Comparison of ENCODE assay signal across 14 cellular contexts in genomic region chr3:58064923-58065638, GRCh38. TPM values are rescaled to one million over a fixed set of nuclear protein-coding genes. Genes with fewer than 3 reads are reported as not detected.
DNase-seq lines count a peak whose midpoint lies in the region; ATAC-seq, FAIRE-seq and TF ChIP-seq lines count a peak whose summit lies in the region.
"Had no signal": no experiment of that assay in that cellular context is flagged by ENCODE, and none has a peak within 500 bp of the region (broad histone marks: within the 10 kb centered on the region; RNA-seq: fewer than 3 reads in every experiment).

No MANE protein-coding gene starts in this region.

- H3K4me1 ChIP-seq in A549 (peaks cover 99% of the 10 kb centered on the region), pancreas (peaks cover 33 to 41% (median 39%) of the 10 kb centered on the region in 3 donors)

- FAIRE-seq in A549 (lab: Jason Lieb, UNC) (no peak), HTR-8/SVneo (lab: Jason Lieb, UNC) (peak; percentile 36), pancreas (lab: Jason Lieb, UNC) (no peak)

- CTCF ChIA-PET in A549 (lab: Yijun Ruan, JAX), result interaction anchor here (1.1 to 1.8 kb wide), 3 partner anchors 29 to 56 kb away, joined by 3 to 5 read pairs (median 3); partner anchors contain the start of gene FLNB

- no peak overlapping the region for H3K4me3 ChIP-seq in A549
- H3K4me3 ChIP-seq in pancreas, result no peak overlapping the region
- H3K4me3 ChIP-seq: left ventricle myocardium inferior had no signal

- peak overlapping the region; percentile 79 for H3K4me2 ChIP-seq in A549

- no peak overlapping the region for H3K4me3 Mint-ChIP-seq in endothelial cell (ENCODE audit: unreplicated experiment)
- H3K4me3 Mint-ChIP-seq: activated naive CD8-positive, alpha-beta T cell treated with anti-CD3 and anti-CD28 coated beads, Interleukin-2, amount 10 ng/mL, durations not matched to agents 7 days and 5 days had no signal

- TF ChIP-seq RAD21 in A549 (conservative IDR thresholded peaks at IDR 0.05 in 1 of 2, IDR thresholded peaks at IDR 0.05 in 1 of 2), result no peak

- ATAC-seq in A549 (no peak; a peak in 1 of 6 replicates), pancreas (no peak), HG03571 (IDR thresholded peaks at IDR 0.05; ENCODE audit: unreplicated experiment) (no peak), HG02884 (IDR thresholded peaks at IDR 0.05; ENCODE audit: unreplicated experiment) (no peak)

- H3K9me3 Mint-ChIP-seq in endothelial cell (ENCODE audit: unreplicated experiment), result no peaks in the 10 kb centered on the region
- H3K9me3 Mint-ChIP-seq: activated naive CD8-positive, alpha-beta T cell treated with anti-CD3 and anti-CD28 coated beads, Interleukin-2, amount 10 ng/mL, durations not matched to agents 7 days and 5 days had no signal

- peaks cover 7% of the 10 kb centered on the region for H3K27me3 Mint-ChIP-seq in endothelial cell (ENCODE audit: unreplicated experiment)
- H3K27me3 Mint-ChIP-seq: activated naive CD8-positive, alpha-beta T cell treated with anti-CD3 and anti-CD28 coated beads, Interleukin-2, amount 10 ng/mL, durations not matched to agents 7 days and 5 days had no signal

- DNase-seq in A549 (ENCODE audit: low read depth in 1 of 2, low spot score in 1 of 2) (no peak), HTR-8/SVneo (ENCODE audit: insufficient read length, low spot score) (no peak), endothelial cell (ENCODE audit: low spot score) (no peak), pancreas (no peak), NCI-H146 treated with DMSO at 0.1 percent for 48 hours (lab: John Stamatoyannopoulos, UW; ENCODE audit: unreplicated experiment) (no peak), GDM1 (lab: John Stamatoyannopoulos, UW) (no peak)
- DNase-seq: activated CD8-positive, alpha-beta memory T cell treated with anti-CD3 and anti-CD28 coated beads for 24 hours; activated naive CD8-positive, alpha-beta T cell treated with anti-CD3 and anti-CD28 coated beads, Interleukin-2, amount 10 ng/mL, durations not matched to agents 7 days and 5 days; hypothalamus; left ventricle myocardium inferior; NCI-H2081 treated with DMSO at 0.1 percent for 48 hours; Right ventricle myocardium superior had no signal

- TF ChIP-seq EP300 in A549 (IDR thresholded peaks at IDR 0.05), result no peak

- peaks cover 4% of the 10 kb centered on the region for H3K36me3 Mint-ChIP-seq in endothelial cell (ENCODE audit: low read depth, unreplicated experiment)
- H3K36me3 Mint-ChIP-seq: activated naive CD8-positive, alpha-beta T cell treated with anti-CD3 and anti-CD28 coated beads, Interleukin-2, amount 10 ng/mL, durations not matched to agents 7 days and 5 days had no signal

- 78% methylated on average over 10 of the region's 10 CpGs for WGBS in A549 (ENCODE audit: missing lambda C conversion rate)
- WGBS in pancreas, 2 donors, result 92 to 94% methylated on average over 10 of the region's 10 CpGs

- no peaks in the 10 kb centered on the region for H3K9me3 ChIP-seq in A549
- H3K9me3 ChIP-seq in pancreas, result no peaks in the 10 kb centered on the region
- H3K9me3 ChIP-seq: left ventricle myocardium inferior had no signal

- TF ChIP-seq CTCF in A549 (IDR thresholded peaks at IDR 0.05) (no peak), endothelial cell (IDR thresholded peaks at IDR 0.05; ENCODE audit: unreplicated experiment) (no peak), pancreas (IDR thresholded peaks at IDR 0.05) (no peak)

- no peaks in the 10 kb centered on the region for H3K27me3 ChIP-seq in pancreas

- H3K27ac ChIP-seq in A549, result peak overlapping the region; percentile 55 to 90; a peak in 5 of 6 replicates
- peak overlapping the region in 3 of 4 donors; percentile 1 to 32 (median 26) for H3K27ac ChIP-seq in pancreas
- H3K27ac ChIP-seq: left ventricle myocardium inferior had no signal

- POLR2A ChIA-PET in A549 (lab: Yijun Ruan, JAX), result no interaction called here

- H3K27ac Mint-ChIP-seq in endothelial cell (ENCODE audit: unreplicated experiment), result peak overlapping the region; percentile 18
- H3K27ac Mint-ChIP-seq: activated naive CD8-positive, alpha-beta T cell treated with anti-CD3 and anti-CD28 coated beads, Interleukin-2, amount 10 ng/mL, durations not matched to agents 7 days and 5 days had no signal

- no peak for TF ChIP-seq POLR2A in A549 (IDR thresholded peaks at IDR 0.05; ENCODE audit: low read length)

- intact Hi-C loops in pancreas (cut with DNase I), result no loop called here

- no peaks in the 10 kb centered on the region for H3K36me3 ChIP-seq in pancreas
- H3K36me3 ChIP-seq: left ventricle myocardium inferior had no signal

- peaks cover 27% of the 10 kb centered on the region for H3K4me1 Mint-ChIP-seq in endothelial cell (ENCODE audit: unreplicated experiment)

TF ChIP-seq in A549, 52 proteins besides CTCF, POLR2A, EP300 and RAD21:
- TF ChIP-seq NPAS2 (CRISPR knock-in tag; IDR thresholded peaks at IDR 0.05; ENCODE audit: borderline replicate concordance) (no peak), HES2 (IDR thresholded peaks at IDR 0.05) (no peak), MYC (IDR thresholded peaks at IDR 0.05; ENCODE audit: borderline replicate concordance, low read length) (no peak), FOSB (CRISPR knock-in tag; IDR thresholded peaks at IDR 0.05) (no peak), KDM5A (IDR thresholded peaks at IDR 0.05) (no peak), TP53 (CRISPR knock-in tag; IDR thresholded peaks at IDR 0.05) (no peak), PBX3 (IDR thresholded peaks at IDR 0.05) (no peak), CHD4 (IDR thresholded peaks at IDR 0.05; ENCODE audit: borderline replicate concordance) (no peak), ELK1 (IDR thresholded peaks at IDR 0.05; ENCODE audit: low read depth, low read length) (no peak), GATA3 (IDR thresholded peaks at IDR 0.05; ENCODE audit: borderline replicate concordance) (no peak), ATOH8 (CRISPR knock-in tag; IDR thresholded peaks at IDR 0.05; ENCODE audit: low read depth) (no peak), NFE2L2 (conservative IDR thresholded peaks at IDR 0.05; ENCODE audit: low read length) (no peak), PHF8 (IDR thresholded peaks at IDR 0.05; ENCODE audit: borderline replicate concordance, low read depth) (no peak), ZNF302 (CRISPR knock-in tag; IDR thresholded peaks at IDR 0.05) (no peak), CBX8 (IDR thresholded peaks at IDR 0.05) (no peak), CEBPB (IDR thresholded peaks at IDR 0.05) (no peak), HDAC2 (IDR thresholded peaks at IDR 0.05) (no peak)

RNA-seq across cellular contexts. Expression of gene FLNB, which starts 56.9 kb away (rescaled TPM):
- polyA plus RNA-seq in A549 (2011; rRNA removed) (387 and 439 TPM in 2 replicates), A549 (2017; fragmentation: RNase III; extraction: RNeasy Plus Mini Kit Qiagen cat#74134 plus additional on column Dnase treatment) (235 to 282 TPM (median 257 TPM) in 3 replicates), pancreas (100 to 1,000 TPM; 104 to 152 TPM)
- polyA plus RNA-seq in A549 (2012; cell fraction: cytosol; rRNA removed), result 153 and 161 TPM in 2 replicates
- polyA plus RNA-seq in A549 (2012; cell fraction: nucleus; rRNA removed), result 1,973 and 2,223 TPM in 2 replicates
- polyA minus RNA-seq in A549 (2011; rRNA and poly(A)+ RNA removed), result 1,159 and 1,213 TPM in 2 replicates
- total RNA-seq in endothelial cell (ENCODE audit: unreplicated experiment) (216 TPM), pancreas (100 to 1,000 TPM in 2 of 6 donors, 10 to 100 TPM in 4; 85.2 to 109 (median 98.3) TPM)
